In genomic region chr14:61552196-61552595, GRCh38 we compare ENCODE assay signal across 8 cellular contexts.
DNase-seq lines count a peak whose midpoint lies in the region; ATAC-seq and TF ChIP-seq lines count a peak whose summit lies in the region.

No MANE protein-coding gene starts in this region.

- no peak overlapping the region for H2BK120ac ChIP-seq in mesendoderm (ENCODE audit: low read depth, low read length)

- peak overlapping the region; percentile 96 for H3K27ac Mint-ChIP-seq in stimulated activated naive CD8-positive, alpha-beta T cell treated with anti-CD3 and anti-CD28 coated beads, Interleukin-15, Interleukin-2, amounts not matched to agents 100 ng/mL and 50 ng/mL, for 24 hours

- H3K36me3 ChIP-seq in body of pancreas (replicated peaks in 1 of 2; ENCODE audit: insufficient read depth in 1 of 2, low read depth in 2 of 2): no peaks in the 10 kb centered on the region
- H3K36me3 ChIP-seq in mesendoderm (ENCODE audit: control insufficient read depth, insufficient read depth, low read length): no peaks in the 10 kb centered on the region
- no peaks in the 10 kb centered on the region for H3K36me3 ChIP-seq in mammary epithelial cell (ENCODE audit: insufficient read depth, low read length)

- peaks cover 56% of the 10 kb centered on the region for H3K4me1 Mint-ChIP-seq in stimulated activated naive CD8-positive, alpha-beta T cell treated with anti-CD3 and anti-CD28 coated beads, Interleukin-15, Interleukin-2, amounts not matched to agents 100 ng/mL and 50 ng/mL, for 24 hours (ENCODE audit: low read depth)

- no TSS peak for BruUV-seq in mammary epithelial cell (replicated peaks; lab: Mats Ljungman, UMichigan)

- TF ChIP-seq CTCF in body of pancreas (IDR thresholded peaks at IDR 0.05) (no peak), mammary epithelial cell (conservative IDR thresholded peaks at IDR 0.05 in 1 of 2, IDR thresholded peaks at IDR 0.05 in 1 of 2; ENCODE audit: extremely low read depth in 1 of 2, insufficient read depth in 1 of 2, low read depth in 1 of 2, low read length in 2 of 2) (no peak)

- WGBS in body of pancreas, 2 donors: 59 to 61% methylated on average over 4 of the region's 4 CpGs
- WGBS in mesendoderm (ENCODE audit: extremely low coverage, insufficient coverage, low lambda C conversion rate): no CpG with 5 or more reads among the region's 4 CpGs
- WGBS in mammary epithelial cell (ENCODE audit: low coverage, missing lambda C conversion rate): 100% methylated on average over 4 of the region's 4 CpGs

- H3K4ac ChIP-seq in mesendoderm (ENCODE audit: low read depth, low read length): no peak overlapping the region

- in situ Hi-C loops in mammary epithelial cell (cut with MboI; ENCODE audit: low sequenced_read_pairs in 2 of 2): no loop called here

- H3K9ac ChIP-seq in mesendoderm (ENCODE audit: low read length): no peak overlapping the region
- H3K9ac ChIP-seq in mammary epithelial cell (ENCODE audit: insufficient read depth, low read length): no peak overlapping the region

- TF ChIP-seq POLR2A in body of pancreas (IDR thresholded peaks at IDR 0.05): no peak

- DNase-seq in stimulated activated naive CD8-positive, alpha-beta T cell treated with anti-CD3 and anti-CD28 coated beads, Interleukin-15, Interleukin-2, amounts not matched to agents 100 U/mL and 50 U/mL, for 24 hours: no peak
- no peak for DNase-seq in body of pancreas
- no peak for DNase-seq in mesendoderm
- DNase-seq in NCI-H345 treated with DMSO at 0.1 percent for 48 hours (lab: John Stamatoyannopoulos, UW; ENCODE audit: unreplicated experiment): no peak
- DNase-seq in C1 segment of cervical spinal cord (lab: John Stamatoyannopoulos, UW): no peak
- no peak for DNase-seq in GM19238 (ENCODE audit: insufficient read length, low spot score)
- DNase-seq in mammary epithelial cell: no peak

- H3K4me2 ChIP-seq in mesendoderm (ENCODE audit: low read length): no peak overlapping the region
- H3K4me2 ChIP-seq in mammary epithelial cell (ENCODE audit: insufficient read depth, low read depth, low read length): no peak overlapping the region

- H3K9me3 Mint-ChIP-seq in stimulated activated naive CD8-positive, alpha-beta T cell treated with anti-CD3 and anti-CD28 coated beads, Interleukin-15, Interleukin-2, amounts not matched to agents 100 ng/mL and 50 ng/mL, for 24 hours: no peaks in the 10 kb centered on the region

- H2BK15ac ChIP-seq in mesendoderm (replicated peaks; ENCODE audit: low read depth): no peak overlapping the region

- H2BK5ac ChIP-seq in mesendoderm (ENCODE audit: low read length): no peak overlapping the region

- H3K27ac ChIP-seq in body of pancreas (peak overlapping the region; percentile 79 to 96 (median 90)), mesendoderm (ENCODE audit: low read depth, low read length) (no peak overlapping the region), mammary epithelial cell (ENCODE audit: insufficient read depth, low read depth, low read length) (no peak overlapping the region)

- H3K36me3 Mint-ChIP-seq in stimulated activated naive CD8-positive, alpha-beta T cell treated with anti-CD3 and anti-CD28 coated beads, Interleukin-15, Interleukin-2, amounts not matched to agents 100 ng/mL and 50 ng/mL, for 24 hours (ENCODE audit: low read depth): peaks cover 57% of the 10 kb centered on the region

- H3K18ac ChIP-seq in mesendoderm (ENCODE audit: low read length): no peak overlapping the region

- dilution Hi-C loops in mammary epithelial cell (cut with HindIII; ENCODE audit: low sequenced_read_pairs): no loop called here

- no peak for ATAC-seq in stimulated activated naive CD8-positive, alpha-beta T cell treated with anti-CD3 and anti-CD28 coated beads, Interleukin-15, Interleukin-2, amounts not matched to agents 100 U/mL and 50 U/mL, for 24 hours
- ATAC-seq in body of pancreas: peak; percentile 25

- no peak overlapping the region for H3K56ac ChIP-seq in mesendoderm (ENCODE audit: low read length)

- CTCF ChIA-PET in mammary epithelial cell (lab: Charles Lee; ENCODE audit: low non-redundant PET): no interaction called here

- no peaks in the 10 kb centered on the region for H3K79me2 ChIP-seq in mesendoderm (ENCODE audit: control insufficient read depth, insufficient read depth, low read length)
- H3K79me2 ChIP-seq in mammary epithelial cell (ENCODE audit: insufficient read depth, low read length): no peaks in the 10 kb centered on the region

- no peaks in the 10 kb centered on the region for H4K20me1 ChIP-seq in mammary epithelial cell (ENCODE audit: insufficient read depth, low read length)

- H3K4me3 ChIP-seq in body of pancreas: no peak overlapping the region
- no peak overlapping the region for H3K4me3 ChIP-seq in mesendoderm (ENCODE audit: low read length)
- H3K4me3 ChIP-seq in mammary epithelial cell (replicated peaks in 1 of 3; ENCODE audit: insufficient read depth in 1 of 3, low read depth in 2 of 3, low read length in 3 of 3): no peak overlapping the region

- no peaks in the 10 kb centered on the region for H3K27me3 Mint-ChIP-seq in stimulated activated naive CD8-positive, alpha-beta T cell treated with anti-CD3 and anti-CD28 coated beads, Interleukin-15, Interleukin-2, amounts not matched to agents 100 ng/mL and 50 ng/mL, for 24 hours

- H4K5ac ChIP-seq in mesendoderm (ENCODE audit: low read length): no peak overlapping the region

- no peak overlapping the region for H2AFZ ChIP-seq in mammary epithelial cell (ENCODE audit: low read depth, low read length)

- no peak overlapping the region for H3K4me3 Mint-ChIP-seq in stimulated activated naive CD8-positive, alpha-beta T cell treated with anti-CD3 and anti-CD28 coated beads, Interleukin-15, Interleukin-2, amounts not matched to agents 100 ng/mL and 50 ng/mL, for 24 hours

- H3K27me3 ChIP-seq in body of pancreas (no peaks in the 10 kb centered on the region), mesendoderm (ENCODE audit: insufficient read depth, low read length, poor library complexity) (no peaks in the 10 kb centered on the region), mammary epithelial cell (ENCODE audit: insufficient read depth, low read length) (no peaks in the 10 kb centered on the region)

- H3K4me1 ChIP-seq in body of pancreas (peaks cover 38% of the 10 kb centered on the region), mesendoderm (ENCODE audit: control insufficient read depth, low read depth, low read length) (peaks cover 9% of the 10 kb centered on the region), mammary epithelial cell (ENCODE audit: insufficient read depth, low read length) (peaks cover 50% of the 10 kb centered on the region)

- H4K8ac ChIP-seq in mesendoderm (ENCODE audit: low read depth, low read length): no peak overlapping the region

- H3K79me1 ChIP-seq in mesendoderm (ENCODE audit: low read length): no peaks in the 10 kb centered on the region

- intact Hi-C loops in body of pancreas (cut with DNase I) (no loop called here), mammary epithelial cell (cut with micrococcal nuclease) (no loop called here)

- no peak overlapping the region for H3K23ac ChIP-seq in mesendoderm (ENCODE audit: low read length)

- H2AK5ac ChIP-seq in mesendoderm (ENCODE audit: low read length): peak overlapping the region; percentile 37

- H3K9me3 ChIP-seq in body of pancreas: no peaks in the 10 kb centered on the region
- H3K9me3 ChIP-seq in mammary epithelial cell (replicated peaks; ENCODE audit: insufficient read depth, low read length): no peaks in the 10 kb centered on the region

Comparison
In these comparisons a context has a peak if more than half of its experiments do, and no peak if none do; other contexts are left out.
1. H3K27ac ChIP-seq: peak in body of pancreas (4 of 4); none in mesendoderm (single experiment) and mammary epithelial cell (single experiment).